Comparison of ENCODE assay signal across 16 cellular contexts in the genomic region with DNA sequence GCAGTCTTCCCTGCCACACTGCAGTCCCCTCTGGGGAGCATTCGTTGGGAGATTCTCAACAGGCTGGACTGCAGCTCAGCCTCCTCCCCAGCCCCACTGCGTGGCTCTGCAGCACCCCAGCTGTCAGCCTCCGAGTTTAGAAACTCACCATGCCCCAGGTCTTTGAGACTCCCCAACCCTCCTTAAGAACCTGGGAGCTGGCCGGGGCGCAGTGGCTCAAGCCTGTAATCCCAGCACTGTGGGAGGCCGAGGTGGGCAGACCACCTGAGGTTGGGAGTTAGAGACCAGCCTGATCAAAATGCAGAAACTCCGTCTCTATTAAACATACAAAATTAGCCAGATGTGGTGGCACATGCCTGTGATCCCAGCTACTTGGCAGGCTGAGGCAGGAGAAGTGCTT. TPM values are rescaled to one million over a fixed set of nuclear protein-coding genes. Genes with fewer than 3 reads are reported as not detected.
A peak's percentile ranks its signal among the peaks of the same experiment; 100 is the strongest.
DNase-seq lines count a peak whose midpoint lies in the region; ATAC-seq and TF ChIP-seq lines count a peak whose summit lies in the region.
"Had no signal": no experiment of that assay in that cellular context is flagged by ENCODE, and none has a peak within 500 bp of the region (broad histone marks: within the 10 kb centered on the region; RNA-seq: fewer than 3 reads in every experiment).

No MANE protein-coding gene starts in this region.

- H3K27me3 ChIP-seq in Loucy (ENCODE audit: insufficient read depth, low read length, poor library complexity, severe bottlenecking) (no peaks in the 10 kb centered on the region), dorsolateral prefrontal cortex (peaks cover 0 to 95% (median 76%) of the 10 kb centered on the region in 45 donors)

- H3K4me2 ChIP-seq in Loucy (ENCODE audit: low read depth, low read length, poor library complexity, severe bottlenecking) = no peak overlapping the region
- H3K4me2 ChIP-seq: A549 had no signal

- H3K9me2 ChIP-seq in Loucy (replicated peaks; ENCODE audit: low read depth, low read length) = no peaks in the 10 kb centered on the region

- no peak overlapping the region for H3K27ac Mint-ChIP-seq in MCF 10A (ENCODE audit: low read depth, unreplicated experiment)
- H3K27ac Mint-ChIP-seq: CD4-positive, alpha-beta memory T cell; IgD-negative memory B cell had no signal

- CTCF ChIA-PET in MCF 10A (lab: Yijun Ruan, JAX) = interaction anchor here (0.6 kb wide), 1 partner anchor 163 kb away, joined by 3 read pairs; no protein-coding TSS in a partner anchor

- H3K9ac ChIP-seq in Loucy (ENCODE audit: low read depth, low read length, poor library complexity, severe bottlenecking) = peak overlapping the region; percentile 24

- H3K27ac ChIP-seq in dorsolateral prefrontal cortex = peak overlapping the region in 50 of 59 donors; percentile 14 to 93 (median 85)
- H3K27ac ChIP-seq: A549, C4-2B had no signal

- H3K4me3 ChIP-seq in Loucy (ENCODE audit: low read length, poor library complexity, severe bottlenecking) = no peak overlapping the region
- H3K4me3 ChIP-seq in dorsolateral prefrontal cortex = peak overlapping the region in 4 of 59 donors; percentile 66 to 82 (median 76)
- H3K4me3 ChIP-seq: A549, HAP-1 had no signal

- H3K36me3 ChIP-seq in Loucy (ENCODE audit: insufficient read depth, low read length) = no peaks in the 10 kb centered on the region
- H3K36me3 ChIP-seq: BE2C had no signal

- H3K4me3 Mint-ChIP-seq in MCF 10A (ENCODE audit: unreplicated experiment) = no peak overlapping the region
- H3K4me3 Mint-ChIP-seq: CD4-positive, alpha-beta memory T cell had no signal

- ATAC-seq in left ventricle myocardium superior = no peak

- no peak for TF ChIP-seq CTCF in Loucy (conservative IDR thresholded peaks at IDR 0.05; ENCODE audit: low read length)
- TF ChIP-seq CTCF in dorsolateral prefrontal cortex (IDR thresholded peaks at IDR 0.05 in 54 of 56, conservative IDR thresholded peaks at IDR 0.05 in 2 of 56; ENCODE audit: low read depth in 1 of 56, partially characterized antibody in 56 of 56) = no peak
- TF ChIP-seq CTCF in MCF 10A (IDR thresholded peaks at IDR 0.05; ENCODE audit: unreplicated experiment) = no peak

- H3K4me1 Mint-ChIP-seq in MCF 10A (ENCODE audit: insufficient read depth, unreplicated experiment) = no peaks in the 10 kb centered on the region

- POLR2A ChIA-PET in MCF 10A (lab: Yijun Ruan, JAX) = no interaction called here

- H3K27me3 Mint-ChIP-seq in MCF 10A (ENCODE audit: insufficient read depth, unreplicated experiment) = peaks cover 82% of the 10 kb centered on the region

- no peaks in the 10 kb centered on the region for H3F3A ChIP-seq in Loucy (ENCODE audit: low read depth)

- no peak for DNase-seq in dorsolateral prefrontal cortex
- peak; percentile 39 for DNase-seq in retina
- no peak for DNase-seq in MCF 10A (ENCODE audit: unreplicated experiment)
- DNase-seq in DMS53 (lab: John Stamatoyannopoulos, UW) = no peak
- no peak for DNase-seq in left ventricle myocardium superior
- DNase-seq: BE2C; CD4-positive, alpha-beta memory T cell; COR-L47 had no signal

- H3K9me3 ChIP-seq in Loucy (ENCODE audit: insufficient read depth, low read depth, low read length) = no peaks in the 10 kb centered on the region
- H3K9me3 ChIP-seq: A549, BE2C, HAP-1 had no signal

- H3K79me2 ChIP-seq in Loucy (ENCODE audit: insufficient read depth, low read length) = no peaks in the 10 kb centered on the region

- H4K20me1 ChIP-seq in Loucy (ENCODE audit: insufficient read depth, low read length, poor library complexity, severe bottlenecking) = no peaks in the 10 kb centered on the region

- H3K9me3 Mint-ChIP-seq in MCF 10A (ENCODE audit: unreplicated experiment) = no peaks in the 10 kb centered on the region

- H3K36me3 Mint-ChIP-seq in MCF 10A (ENCODE audit: insufficient read depth, unreplicated experiment) = peaks cover 4% of the 10 kb centered on the region
- H3K36me3 Mint-ChIP-seq: CD4-positive, alpha-beta memory T cell; IgD-negative memory B cell had no signal

- intact Hi-C loops in dorsolateral prefrontal cortex (cut with DNase I) (no loop called here), MCF 10A (cut with micrococcal nuclease) (no loop called here), left ventricle myocardium superior (cut with micrococcal nuclease) (no loop called here)

- peaks cover 39% of the 10 kb centered on the region for H3K4me1 ChIP-seq in Loucy (ENCODE audit: insufficient read depth, low read length, poor library complexity, severe bottlenecking)
- H3K4me1 ChIP-seq: A549, BE2C had no signal

- BruUV-seq in MCF 10A (replicated peaks; lab: Mats Ljungman, UMichigan) = no TSS peak

- H2AFZ ChIP-seq in Loucy (ENCODE audit: low read length) = no peak overlapping the region

RNA-seq across cellular contexts. Expression of a gene that starts 5.4 kb away (rescaled TPM):
- 100 to 1,000 TPM in 2 of 120 experiments, 10 to 100 TPM in 118; 13.9 to 165 (median 45.4) TPM for total RNA-seq in dorsolateral prefrontal cortex
- total RNA-seq in MCF 10A (2022) = not detected in 2 replicates
- total RNA-seq in left ventricle myocardium superior = not detected
- total RNA-seq: CD4-positive, alpha-beta memory T cell; H1; HT-29 had no signal

RNA-seq across cellular contexts. Expression of a gene that starts 38.8 kb away (rescaled TPM):
- 100 to 1,000 TPM in 77 of 120 experiments, 10 to 100 TPM in 43; 30.7 to 365 (median 119) TPM for total RNA-seq in dorsolateral prefrontal cortex
- total RNA-seq in MCF 10A (2022) = not detected in 2 replicates
- total RNA-seq in left ventricle myocardium superior = 0.62 TPM
- total RNA-seq: CD4-positive, alpha-beta memory T cell; Daoy; HT-29 had no signal

Comparison
In these comparisons a context has a peak if more than half of its experiments do, and no peak if none do; other contexts are left out.
1. RNA of a gene that starts 5.4 kb away (total RNA-seq): 13.9 to 165 TPM in dorsolateral prefrontal cortex; not detected in MCF 10A and not detected in left ventricle myocardium superior (single experiment); every median in the first group is over 10 times any median in the second.
2. RNA of a gene that starts 38.8 kb away (total RNA-seq): 30.7 to 365 TPM in dorsolateral prefrontal cortex; 0.62 TPM in left ventricle myocardium superior (single experiment) and not detected in MCF 10A; every median in the first group is over 10 times any median in the second.